23 cellular contexts compared by ENCODE assay signal in the genomic region with DNA sequence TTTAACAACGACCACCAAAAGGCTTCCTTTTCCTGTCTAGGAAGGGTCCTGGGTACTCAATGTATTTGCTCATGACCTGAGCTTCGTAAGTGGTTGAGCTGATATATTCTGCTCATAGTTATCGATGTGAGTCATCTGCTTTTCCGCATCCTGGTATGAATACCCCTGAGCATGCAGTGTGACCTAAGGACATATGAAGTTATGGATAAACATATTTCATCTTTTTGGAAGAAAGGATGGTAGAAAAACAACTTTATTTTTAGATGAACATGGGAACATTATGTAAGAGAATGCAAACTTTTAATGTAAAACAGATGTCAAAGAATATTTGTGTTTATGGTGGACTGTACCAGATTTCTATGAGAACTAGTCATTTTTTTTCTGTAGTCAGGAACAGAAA. TPM values are rescaled to one million over a fixed set of nuclear protein-coding genes. Genes with fewer than 3 reads are reported as not detected.
"Had no signal": no experiment of that assay in that cellular context is flagged by ENCODE, and none has a peak within 500 bp of the region (broad histone marks: within the 10 kb centered on the region; RNA-seq: fewer than 3 reads in every experiment).

No MANE protein-coding gene starts in this region.

- H3K27me3 ChIP-seq: breast epithelium, stomach, testis, upper lobe of left lung had no signal

- H3K4me3 ChIP-seq: breast epithelium, psoas muscle, stomach, testis, upper lobe of left lung had no signal

- H3K9me3 ChIP-seq: breast epithelium, psoas muscle, stomach, testis, upper lobe of left lung had no signal

- H3K4me1 ChIP-seq: breast epithelium, psoas muscle, stomach, testis, upper lobe of left lung had no signal

- FAIRE-seq: frontal cortex had no signal

- H3K36me3 ChIP-seq: breast epithelium, stomach, upper lobe of left lung had no signal

- H3K27ac ChIP-seq: breast epithelium, psoas muscle, stomach, testis, upper lobe of left lung, VCaP had no signal

- ATAC-seq: effector memory CD8-positive, alpha-beta T cell; psoas muscle; sciatic nerve had no signal

- DNase-seq: activated CD4-positive, alpha-beta T cell treated with anti-CD3 and anti-CD28 coated beads for 1 hour; activated CD4-positive, alpha-beta T cell treated with anti-CD3 and anti-CD28 coated beads, Interleukin-2, amount 50 U/mL, for 48 hours; activated effector memory CD4-positive, alpha-beta T cell treated with Interleukin-2 at 50 U/mL for 16 hours; activated T-cell treated with anti-CD3 and anti-CD28 coated beads, Interleukin-2, amount 50 U/mL, for 24 hours; amniotic stem cell; cerebellar nuclear complex; dermis blood vessel endothelial cell; effector memory CD8-positive, alpha-beta T cell; head of caudate nucleus; immature natural killer cell; mesendoderm; nephron progenitor cell; occipital lobe; psoas muscle; stimulated activated CD4-positive, alpha-beta T cell treated with anti-CD3 and anti-CD28 coated beads, Interleukin-1b, Interleukin-23, amount 100 ng/mL, for 48 hours; stomach; testis; upper lobe of left lung had no signal

RNA-seq across cellular contexts. Expression of gene TRPC6, which starts 28.4 kb away (rescaled TPM):
- total RNA-seq: T-helper 1 cell treated with Interleukin-12 subunit alpha and Interleukin-12 subunit beta and Interleukin-4 antibody, amounts not matched to agents 30 ng/mL and 1 ng/mL, for 36 hours had no signal
- polyA plus RNA-seq: immature natural killer cell had no signal
